Comparison of ENCODE assay signal across 8 cellular contexts in genomic region chrX:39149761-39150160, GRCh38.
A peak's percentile ranks its signal among the peaks of the same experiment; 100 is the strongest.
DNase-seq lines count a peak whose midpoint lies in the region; ATAC-seq, FAIRE-seq and TF ChIP-seq lines count a peak whose summit lies in the region.

No MANE protein-coding gene starts in this region.

- H3K27me3 ChIP-seq in GM12878 (replicated peaks in 1 of 2; ENCODE audit: control insufficient read depth in 2 of 2, insufficient read depth in 2 of 2, low read length in 1 of 2), result no peaks in the 10 kb centered on the region

- FAIRE-seq in D721Med (lab: Jason Lieb, UNC) (no peak), GM12878 (lab: Jason Lieb, UNC) (peak; percentile 57)

- H3K4me2 ChIP-seq in GM12878 (ENCODE audit: control insufficient read depth, insufficient read depth), result no peak overlapping the region

- TF ChIP-seq CTCF in D721Med (IDR thresholded peaks at IDR 0.05; ENCODE audit: insufficient read depth, missing control alignments) (peak; percentile 49), GM12878 (IDR thresholded peaks at IDR 0.05 in 2 of 3, conservative IDR thresholded peaks at IDR 0.05 in 1 of 3; ENCODE audit: control insufficient read depth in 2 of 3, extremely low read depth in 1 of 3, insufficient read depth in 1 of 3, low read depth in 3 of 3, low read length in 3 of 3) (peak; percentile 66 to 78 (median 74))

- TF ChIP-seq EP300 in GM12878 (IDR thresholded peaks at IDR 0.05; ENCODE audit: borderline replicate concordance in 1 of 2, control insufficient read depth in 1 of 2, low read depth in 2 of 2, low read length in 2 of 2), result no peak

- DNase-seq in D721Med (ENCODE audit: insufficient read length, low spot score) (no peak), KBM-7 (peak; percentile 85), SW480 (ENCODE audit: low spot score) (peak; percentile 21), GM12878 (ENCODE audit: low read depth, low spot score) (no peak), inferior parietal cortex (ENCODE audit: extremely low spot score) (peak; percentile 55), NCI-H226 (no peak)
- peak; percentile 48 for DNase-seq in stimulated activated CD4-positive, alpha-beta T cell treated with anti-CD3 and anti-CD28 coated beads, Interleukin-1b, Interleukin-23, amount 100 ng/mL, for 48 hours

- RAD21 ChIA-PET in GM12878 (lab: Charles Lee; ENCODE audit: unreplicated experiment), result interaction anchor here (0.7 to 5.0 kb wide), 7 partner anchors 9 to 382 kb away, joined by 3 to 30 read pairs (median 6); no protein-coding TSS in a partner anchor

- TF ChIP-seq POLR2A in GM12878 (IDR thresholded peaks at IDR 0.05; ENCODE audit: low read depth, low read length), result no peak

- in situ Hi-C loops in KBM-7 (cut with MboI; ENCODE audit: low pct_unique_long_range_greater_than_20kb, low sequenced_read_pairs), result no loop called here
- in situ Hi-C loops in GM12878 (cut with MboI), result loop anchor here (5.0 to 10.0 kb wide), 2 partner anchors 382 to 485 kb away; no protein-coding TSS in a partner anchor

- no peaks in the 10 kb centered on the region for H4K20me1 ChIP-seq in GM12878 (ENCODE audit: control insufficient read depth, insufficient read depth)

- peaks cover 5% of the 10 kb centered on the region for H3K4me1 ChIP-seq in GM12878 (ENCODE audit: control insufficient read depth, insufficient read depth, low read length)

- no TSS peak for BruUV-seq in GM12878 (replicated peaks; lab: Mats Ljungman, UMichigan)

- H3K79me2 ChIP-seq in GM12878 (ENCODE audit: control insufficient read depth, insufficient read depth, low read length), result no peaks in the 10 kb centered on the region

- CTCF ChIA-PET in GM12878 (lab: Yijun Ruan, JAX), result interaction anchor here (0.9 to 6.7 kb wide), 19 partner anchors 10 to 1395 kb away, joined by 3 to 100 read pairs (median 5); no protein-coding TSS in a partner anchor

- H3K4me3 ChIP-seq in GM12878, result no peak overlapping the region

- POLR2A ChIA-PET in GM12878 (lab: Charles Lee), result no interaction called here

- ATAC-seq in GM12878 (peak; percentile 76), HG03442 (IDR thresholded peaks at IDR 0.05; ENCODE audit: unreplicated experiment) (no peak)

- intact Hi-C loops in GM12878 (cut with micrococcal nuclease; ENCODE audit: unreplicated experiment), result loop anchor here (1.0 to 10.0 kb wide), 4 partner anchors 345 to 485 kb away; partner anchors contain the start of gene MID1IP1

- peak; percentile 65 for TF ChIP-seq RAD21 in GM12878 (IDR thresholded peaks at IDR 0.05; ENCODE audit: insufficient read depth, low read depth, low read length)

- SMC1A ChIA-PET in GM12878 (lab: Charles Lee; ENCODE audit: uncharacterized antibody, unreplicated experiment), result interaction anchor here (0.6 to 4.7 kb wide), 13 partner anchors 8 to 500 kb away, joined by 3 to 58 read pairs (median 6); no protein-coding TSS in a partner anchor

- no peak overlapping the region for H3K9ac ChIP-seq in GM12878 (ENCODE audit: control insufficient read depth, insufficient read depth, low read length)

- no peaks in the 10 kb centered on the region for H3K9me3 ChIP-seq in GM12878 (replicated peaks; ENCODE audit: control insufficient read depth, insufficient read depth, low read length)

- no peaks in the 10 kb centered on the region for H3K36me3 ChIP-seq in GM12878 (ENCODE audit: control insufficient read depth in 2 of 2, insufficient read depth in 2 of 2, low read length in 1 of 2)

- H2AFZ ChIP-seq in GM12878 (ENCODE audit: control insufficient read depth, low read depth, low read length), result no peak overlapping the region

- 5% methylated on average over 8 of the region's 8 CpGs for WGBS in GM12878 (ENCODE audit: insufficient coverage, insufficient replicate concordance, low lambda C conversion rate, missing lambda C conversion rate)

- no peak overlapping the region for H3K27ac ChIP-seq in GM12878 (ENCODE audit: control insufficient read depth, insufficient read depth)

TF ChIP-seq in GM12878, 131 proteins besides CTCF, POLR2A, EP300 and RAD21:
- no peak for TF ChIP-seq ZSCAN29 (IDR thresholded peaks at IDR 0.05)
- TF ChIP-seq CHD4 (IDR thresholded peaks at IDR 0.05), result no peak
- TF ChIP-seq SMC3 (IDR thresholded peaks at IDR 0.05; ENCODE audit: borderline replicate concordance, low read length), result peak; percentile 81
- TF ChIP-seq YY1 (IDR thresholded peaks at IDR 0.05; ENCODE audit: low read depth, low read length), result peak; percentile 41; the same call in 1 of the 2 replicates
- no peak for TF ChIP-seq ZNF592 (IDR thresholded peaks at IDR 0.05)
- no peak for TF ChIP-seq SKIL (IDR thresholded peaks at IDR 0.05; ENCODE audit: low read depth, poor library complexity, severe bottlenecking)
- TF ChIP-seq IRF5 (IDR thresholded peaks at IDR 0.05; ENCODE audit: borderline replicate concordance), result no peak
- TF ChIP-seq SUPT20H (IDR thresholded peaks at IDR 0.05; ENCODE audit: borderline replicate concordance, control insufficient read depth, low read depth, low read length), result no peak
TF ChIP-seq in GM12878: peak in this region for 2.

Comparison
In these comparisons a context has a peak if more than half of its experiments do, and no peak if none do; other contexts are left out.
1. DNase-seq: peak in KBM-7 (single experiment), SW480 (single experiment), inferior parietal cortex (single experiment) and stimulated activated CD4-positive, alpha-beta T cell treated with anti-CD3 and anti-CD28 coated beads, Interleukin-1b, Interleukin-23, amount 100 ng/mL, for 48 hours (single experiment); none in D721Med (single experiment), GM12878 (single experiment) and NCI-H226 (single experiment).